ENCODE assay signal across 3 cellular contexts in the genomic region with DNA sequence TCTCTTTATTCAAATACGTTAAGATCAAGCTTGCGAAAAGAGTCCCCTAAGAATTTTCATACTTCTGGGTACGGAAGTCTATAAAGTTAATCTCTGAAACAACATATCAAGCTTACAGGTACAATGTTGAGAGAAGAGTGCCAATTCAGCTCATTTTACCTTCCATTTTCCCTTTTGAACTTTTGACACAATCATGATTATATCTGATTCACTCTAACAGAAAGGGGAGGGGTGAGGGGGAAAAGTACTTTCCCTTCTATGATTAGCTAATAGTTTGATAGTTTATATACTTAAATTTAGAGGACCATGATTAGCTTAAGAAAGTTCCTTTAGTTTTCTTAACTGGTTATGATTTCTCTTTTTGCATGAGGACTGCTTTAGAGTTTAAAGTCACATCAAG.
TF ChIP-seq lines count a peak whose summit lies in the region.

No MANE protein-coding gene starts in this region.

TF ChIP-seq in A549, 52 proteins besides CTCF, POLR2A, EP300 and RAD21:
- TF ChIP-seq MAFK (IDR thresholded peaks at IDR 0.05; ENCODE audit: partially characterized antibody) (peak; percentile 16), ZFP36 (IDR thresholded peaks at IDR 0.05; ENCODE audit: borderline replicate concordance, partially characterized antibody) (no peak)
TF ChIP-seq in A549: peak in this region for 1.

TF ChIP-seq in GM23338, 12 proteins besides CTCF, POLR2A, EP300 and RAD21:
- TF ChIP-seq, protein P1, sequence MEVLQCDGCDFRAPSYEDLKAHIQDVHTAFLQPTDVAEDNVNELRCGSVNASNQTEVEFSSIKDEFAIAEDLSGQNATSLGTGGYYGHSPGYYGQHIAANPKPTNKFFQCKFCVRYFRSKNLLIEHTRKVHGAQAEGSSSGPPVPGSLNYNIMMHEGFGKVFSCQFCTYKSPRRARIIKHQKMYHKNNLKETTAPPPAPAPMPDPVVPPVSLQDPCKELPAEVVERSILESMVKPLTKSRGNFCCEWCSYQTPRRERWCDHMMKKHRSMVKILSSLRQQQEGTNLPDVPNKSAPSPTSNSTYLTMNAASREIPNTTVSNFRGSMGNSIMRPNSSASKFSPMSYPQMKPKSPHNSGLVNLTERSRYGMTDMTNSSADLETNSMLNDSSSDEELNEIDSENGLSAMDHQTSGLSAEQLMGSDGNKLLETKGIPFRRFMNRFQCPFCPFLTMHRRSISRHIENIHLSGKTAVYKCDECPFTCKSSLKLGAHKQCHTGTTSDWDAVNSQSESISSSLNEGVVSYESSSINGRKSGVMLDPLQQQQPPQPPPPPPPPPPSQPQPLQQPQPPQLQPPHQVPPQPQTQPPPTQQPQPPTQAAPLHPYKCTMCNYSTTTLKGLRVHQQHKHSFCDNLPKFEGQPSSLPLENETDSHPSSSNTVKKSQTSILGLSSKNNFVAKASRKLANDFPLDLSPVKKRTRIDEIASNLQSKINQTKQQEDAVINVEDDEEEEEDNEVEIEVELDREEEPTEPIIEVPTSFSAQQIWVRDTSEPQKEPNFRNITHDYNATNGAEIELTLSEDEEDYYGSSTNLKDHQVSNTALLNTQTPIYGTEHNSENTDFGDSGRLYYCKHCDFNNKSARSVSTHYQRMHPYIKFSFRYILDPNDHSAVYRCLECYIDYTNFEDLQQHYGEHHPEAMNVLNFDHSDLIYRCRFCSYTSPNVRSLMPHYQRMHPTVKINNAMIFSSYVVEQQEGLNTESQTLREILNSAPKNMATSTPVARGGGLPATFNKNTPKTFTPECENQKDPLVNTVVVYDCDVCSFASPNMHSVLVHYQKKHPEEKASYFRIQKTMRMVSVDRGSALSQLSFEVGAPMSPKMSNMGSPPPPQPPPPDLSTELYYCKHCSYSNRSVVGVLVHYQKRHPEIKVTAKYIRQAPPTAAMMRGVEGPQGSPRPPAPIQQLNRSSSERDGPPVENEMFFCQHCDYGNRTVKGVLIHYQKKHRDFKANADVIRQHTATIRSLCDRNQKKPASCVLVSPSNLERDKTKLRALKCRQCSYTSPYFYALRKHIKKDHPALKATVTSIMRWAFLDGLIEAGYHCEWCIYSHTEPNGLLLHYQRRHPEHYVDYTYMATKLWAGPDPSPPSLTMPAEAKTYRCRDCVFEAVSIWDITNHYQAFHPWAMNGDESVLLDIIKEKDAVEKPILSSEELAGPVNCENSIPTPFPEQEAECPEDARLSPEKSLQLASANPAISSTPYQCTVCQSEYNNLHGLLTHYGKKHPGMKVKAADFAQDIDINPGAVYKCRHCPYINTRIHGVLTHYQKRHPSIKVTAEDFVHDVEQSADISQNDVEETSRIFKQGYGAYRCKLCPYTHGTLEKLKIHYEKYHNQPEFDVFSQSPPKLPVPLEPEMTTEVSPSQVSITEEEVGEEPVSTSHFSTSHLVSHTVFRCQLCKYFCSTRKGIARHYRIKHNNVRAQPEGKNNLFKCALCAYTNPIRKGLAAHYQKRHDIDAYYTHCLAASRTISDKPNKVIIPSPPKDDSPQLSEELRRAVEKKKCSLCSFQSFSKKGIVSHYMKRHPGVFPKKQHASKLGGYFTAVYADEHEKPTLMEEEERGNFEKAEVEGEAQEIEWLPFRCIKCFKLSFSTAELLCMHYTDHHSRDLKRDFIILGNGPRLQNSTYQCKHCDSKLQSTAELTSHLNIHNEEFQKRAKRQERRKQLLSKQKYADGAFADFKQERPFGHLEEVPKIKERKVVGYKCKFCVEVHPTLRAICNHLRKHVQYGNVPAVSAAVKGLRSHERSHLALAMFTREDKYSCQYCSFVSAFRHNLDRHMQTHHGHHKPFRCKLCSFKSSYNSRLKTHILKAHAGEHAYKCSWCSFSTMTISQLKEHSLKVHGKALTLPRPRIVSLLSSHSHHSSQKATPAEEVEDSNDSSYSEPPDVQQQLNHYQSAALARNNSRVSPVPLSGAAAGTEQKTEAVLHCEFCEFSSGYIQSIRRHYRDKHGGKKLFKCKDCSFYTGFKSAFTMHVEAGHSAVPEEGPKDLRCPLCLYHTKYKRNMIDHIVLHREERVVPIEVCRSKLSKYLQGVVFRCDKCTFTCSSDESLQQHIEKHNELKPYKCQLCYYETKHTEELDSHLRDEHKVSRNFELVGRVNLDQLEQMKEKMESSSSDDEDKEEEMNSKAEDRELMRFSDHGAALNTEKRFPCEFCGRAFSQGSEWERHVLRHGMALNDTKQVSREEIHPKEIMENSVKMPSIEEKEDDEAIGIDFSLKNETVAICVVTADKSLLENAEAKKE (CRISPR knock-in tag; IDR thresholded peaks at IDR 0.05) = no peak

TF ChIP-seq in HepG2, 621 proteins besides CTCF, POLR2A, EP300 and RAD21:
- TF ChIP-seq GTF2F1 (IDR thresholded peaks at IDR 0.05; ENCODE audit: low read length) = no peak
- TF ChIP-seq MAFK (conservative IDR thresholded peaks at IDR 0.05 in 1 of 2, IDR thresholded peaks at IDR 0.05 in 1 of 2; ENCODE audit: low read length in 2 of 2) = peak in 1 of 2 experiments; percentile 31; a peak in 1 of 4 replicates
